1 cellular context compared by ENCODE assay signal in the genomic region with DNA sequence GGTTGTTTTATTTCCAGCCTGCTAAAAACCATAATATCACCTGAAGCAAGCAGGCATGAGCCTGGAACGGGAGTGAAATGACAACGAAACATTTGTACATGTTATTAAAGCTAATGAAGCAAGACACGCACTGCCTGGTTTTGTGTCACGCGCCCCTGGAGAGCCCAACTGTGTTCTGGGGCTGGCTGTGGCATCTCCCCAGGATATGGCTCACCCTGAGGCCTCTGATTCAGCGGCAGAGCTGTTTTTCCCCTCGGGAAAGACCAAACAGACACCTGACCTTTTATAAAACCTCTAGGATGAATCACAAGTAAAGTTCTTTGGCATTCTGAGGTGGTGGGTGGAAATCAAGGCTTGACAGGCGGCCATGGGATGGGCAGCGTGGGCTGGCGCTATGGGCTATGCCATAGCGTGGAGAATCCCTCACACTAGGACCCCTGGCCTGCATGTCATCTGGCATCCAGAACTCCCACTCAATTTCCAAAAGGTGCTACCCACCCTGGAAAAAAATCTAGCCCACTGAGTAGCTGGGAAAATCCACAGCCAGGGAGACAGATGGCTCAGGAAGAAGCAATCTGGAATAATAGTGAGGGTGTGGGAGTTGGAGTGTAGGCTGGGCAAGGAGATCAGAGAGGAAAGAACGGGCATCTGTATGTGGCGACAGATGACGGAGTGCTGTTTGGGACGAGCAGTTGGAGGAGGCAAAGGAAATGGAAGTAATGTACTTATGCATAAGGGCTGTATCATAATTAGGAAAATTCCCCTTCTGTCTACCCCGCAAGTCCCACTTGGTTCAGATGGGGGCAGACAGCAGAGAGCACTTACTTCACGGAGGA.
TF ChIP-seq lines count a peak whose summit lies in the region.

No MANE protein-coding gene starts in this region.

TF ChIP-seq in SK-N-SH treated with all-trans-retinoic acid at 6 μM for 48 hours, 23 proteins besides CTCF, POLR2A, EP300 and RAD21 (continued from another document):
- TF ChIP-seq CSRNP3 (CRISPR knock-in tag; IDR thresholded peaks at IDR 0.05) (no peak), SNAI2 (CRISPR knock-in tag; IDR thresholded peaks at IDR 0.05) (no peak), TCF4 (CRISPR knock-in tag; IDR thresholded peaks at IDR 0.05; ENCODE audit: borderline replicate concordance) (no peak), ESRRG (CRISPR knock-in tag; IDR thresholded peaks at IDR 0.05) (no peak), ZC3H10 (CRISPR knock-in tag; IDR thresholded peaks at IDR 0.05) (no peak), ARNTL (CRISPR knock-in tag; IDR thresholded peaks at IDR 0.05; ENCODE audit: borderline replicate concordance, low read depth) (no peak), CSDC2 (CRISPR knock-in tag; IDR thresholded peaks at IDR 0.05) (no peak), ZNF8 (CRISPR knock-in tag; IDR thresholded peaks at IDR 0.05) (no peak), GLIS3 (CRISPR knock-in tag; IDR thresholded peaks at IDR 0.05) (no peak), ISL1 (CRISPR knock-in tag; IDR thresholded peaks at IDR 0.05) (no peak), RARB (CRISPR knock-in tag; IDR thresholded peaks at IDR 0.05) (no peak), ZFP3 (CRISPR knock-in tag; IDR thresholded peaks at IDR 0.05) (no peak; the same call in 1 of the 2 replicates)
- TF ChIP-seq, protein P1, sequence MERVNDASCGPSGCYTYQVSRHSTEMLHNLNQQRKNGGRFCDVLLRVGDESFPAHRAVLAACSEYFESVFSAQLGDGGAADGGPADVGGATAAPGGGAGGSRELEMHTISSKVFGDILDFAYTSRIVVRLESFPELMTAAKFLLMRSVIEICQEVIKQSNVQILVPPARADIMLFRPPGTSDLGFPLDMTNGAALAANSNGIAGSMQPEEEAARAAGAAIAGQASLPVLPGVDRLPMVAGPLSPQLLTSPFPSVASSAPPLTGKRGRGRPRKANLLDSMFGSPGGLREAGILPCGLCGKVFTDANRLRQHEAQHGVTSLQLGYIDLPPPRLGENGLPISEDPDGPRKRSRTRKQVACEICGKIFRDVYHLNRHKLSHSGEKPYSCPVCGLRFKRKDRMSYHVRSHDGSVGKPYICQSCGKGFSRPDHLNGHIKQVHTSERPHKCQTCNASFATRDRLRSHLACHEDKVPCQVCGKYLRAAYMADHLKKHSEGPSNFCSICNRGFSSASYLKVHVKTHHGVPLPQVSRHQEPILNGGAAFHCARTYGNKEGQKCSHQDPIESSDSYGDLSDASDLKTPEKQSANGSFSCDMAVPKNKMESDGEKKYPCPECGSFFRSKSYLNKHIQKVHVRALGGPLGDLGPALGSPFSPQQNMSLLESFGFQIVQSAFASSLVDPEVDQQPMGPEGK (CRISPR knock-in tag; IDR thresholded peaks at IDR 0.05; ENCODE audit: borderline replicate concordance) = no peak
TF ChIP-seq in SK-N-SH treated with all-trans-retinoic acid at 6 μM for 48 hours: peak in this region for 0.
